24 cellular contexts compared by ENCODE assay signal in the genomic region with DNA sequence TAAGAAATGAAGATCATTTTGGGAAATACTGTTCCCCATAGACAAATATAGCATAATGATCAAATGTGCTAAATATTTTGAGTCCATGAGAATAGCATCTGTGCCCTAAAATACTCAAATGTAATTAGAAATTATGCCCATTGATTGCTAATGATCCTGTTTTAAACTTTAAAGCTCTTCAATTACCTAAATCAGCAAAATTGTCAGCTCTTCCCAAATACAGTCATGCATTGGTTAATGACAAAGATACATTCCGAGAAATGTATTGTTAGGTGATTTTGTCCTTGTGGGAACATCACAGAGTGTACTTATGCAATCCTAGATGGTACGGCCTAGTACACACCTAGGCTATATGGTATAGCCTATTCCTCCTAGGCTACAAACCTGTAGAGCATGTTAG.
"Had no signal": no experiment of that assay in that cellular context is flagged by ENCODE, and none has a peak within 500 bp of the region (broad histone marks: within the 10 kb centered on the region; RNA-seq: fewer than 3 reads in every experiment).

No MANE protein-coding gene starts in this region.

- FAIRE-seq: endothelial cell of umbilical vein, islet of Langerhans, keratinocyte had no signal

- H3K9me3 ChIP-seq: gastrocnemius medialis, mucosa of descending colon had no signal

- H3K4me3 ChIP-seq: coronary artery, dorsolateral prefrontal cortex, esophagus squamous epithelium, gastrocnemius medialis, heart right ventricle, left lung, lower lobe of right lung, mucosa of descending colon had no signal

- H3K27ac Mint-ChIP-seq: mesothelial cell of epicardium had no signal

- H3K27me3 ChIP-seq: dorsolateral prefrontal cortex, esophagus squamous epithelium, gastrocnemius medialis, heart right ventricle, left lung had no signal

- H3K4me1 ChIP-seq: esophagus squamous epithelium, lower lobe of right lung had no signal

- H3K27ac ChIP-seq: coronary artery, dorsolateral prefrontal cortex, esophagus squamous epithelium, heart right ventricle, left lung, lower lobe of right lung had no signal

- ATAC-seq: heart right ventricle, left cardiac atrium, left lung, left ventricle myocardium superior, lower lobe of right lung, mucosa of descending colon had no signal

- H3K4me1 Mint-ChIP-seq: naive B cell had no signal

- H3K4me3 Mint-ChIP-seq: mesothelial cell of epicardium, naive B cell had no signal

- H3K36me3 ChIP-seq: esophagus squamous epithelium, heart right ventricle, left lung, lower lobe of right lung had no signal

- H3K27me3 Mint-ChIP-seq: naive B cell had no signal

- DNase-seq: dermis blood vessel endothelial cell; dorsolateral prefrontal cortex; effector CD4-positive, alpha-beta T cell; effector memory CD4-positive, alpha-beta T cell; esophagus squamous epithelium; foreskin fibroblast; foreskin melanocyte; glutamatergic neuron; head of caudate nucleus; heart right ventricle; hippocampal formation; left cardiac atrium; left lung; left ventricle myocardium superior; lower lobe of right lung; mesenchymal stem cell; mucosa of descending colon; naive B cell had no signal
